7 cellular contexts compared by ENCODE assay signal in genomic region chr6:81439417-81439816, GRCh38.
"Had no signal": no experiment of that assay in that cellular context is flagged by ENCODE, and none has a peak within 500 bp of the region (broad histone marks: within the 10 kb centered on the region; RNA-seq: fewer than 3 reads in every experiment).

No MANE protein-coding gene starts in this region.

- H3K4me3 ChIP-seq: GM23248, HAP-1, K562 had no signal

- DNase-seq: GM23248, GOT3, H7, IMR-90 had no signal

- H3K36me3 ChIP-seq: HAP-1 had no signal

- H3K4me1 ChIP-seq: HAP-1 had no signal

- H3K9me3 ChIP-seq: HAP-1 had no signal

- H3K9ac ChIP-seq: GM23248 had no signal

- H3K27ac ChIP-seq: GM23248, HL-60 had no signal
